Comparison of ENCODE assay signal across 18 cellular contexts in the genomic region with DNA sequence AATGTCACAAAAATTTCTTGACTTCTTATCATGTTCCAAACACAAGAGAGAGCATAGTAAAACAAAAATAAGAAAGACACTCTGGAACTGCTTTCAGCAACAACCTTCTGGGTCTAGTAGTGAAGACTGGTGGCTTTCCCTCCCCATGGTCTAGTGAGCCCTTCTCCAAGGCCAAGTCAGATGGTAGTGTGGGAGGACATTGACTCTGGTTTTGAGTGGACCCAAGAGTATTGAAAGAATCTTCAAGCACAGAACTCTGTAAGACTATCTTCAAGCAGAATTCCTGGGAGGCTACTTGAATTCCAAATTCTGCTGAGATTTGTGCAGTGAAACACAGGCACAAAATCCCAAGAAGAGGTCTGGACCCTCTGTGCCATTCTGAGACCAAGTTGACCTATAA. TPM values are rescaled to one million over a fixed set of nuclear protein-coding genes. Genes with fewer than 3 reads are reported as not detected.
A peak's percentile ranks its signal among the peaks of the same experiment; 100 is the strongest.
DNase-seq lines count a peak whose midpoint lies in the region; ATAC-seq and TF ChIP-seq lines count a peak whose summit lies in the region.
"Had no signal": no experiment of that assay in that cellular context is flagged by ENCODE, and none has a peak within 500 bp of the region (broad histone marks: within the 10 kb centered on the region; RNA-seq: fewer than 3 reads in every experiment).

No MANE protein-coding gene starts in this region.

- no peaks in the 10 kb centered on the region for H3K4me1 Mint-ChIP-seq in activated CD4-positive, alpha-beta T cell treated with anti-CD3 and anti-CD28 coated beads, Interleukin-2, amount 10 ng/mL, durations not matched to agents 24 days and 14 days

- peaks cover 43% of the 10 kb centered on the region for H3K27me3 Mint-ChIP-seq in activated CD4-positive, alpha-beta T cell treated with anti-CD3 and anti-CD28 coated beads, Interleukin-2, amount 10 ng/mL, durations not matched to agents 24 days and 14 days

- H3K4me1 ChIP-seq in ascending aorta = peaks cover 3 to 28% of the 10 kb centered on the region in 2 donors
- H3K4me1 ChIP-seq in thoracic aorta (ENCODE audit: control insufficient read depth in 1 of 2, low read depth in 2 of 2) = peaks cover 27 to 54% of the 10 kb centered on the region in 2 donors

- H3K36me3 Mint-ChIP-seq in activated CD4-positive, alpha-beta T cell treated with anti-CD3 and anti-CD28 coated beads, Interleukin-2, amount 10 ng/mL, durations not matched to agents 24 days and 14 days (ENCODE audit: low read depth) = no peaks in the 10 kb centered on the region
- H3K36me3 Mint-ChIP-seq: CD14-positive monocyte had no signal

- TF ChIP-seq CTCF in ascending aorta (IDR thresholded peaks at IDR 0.05) (no peak), thoracic aorta (IDR thresholded peaks at IDR 0.05) (no peak)

- H3K4me3 Mint-ChIP-seq in activated CD4-positive, alpha-beta T cell treated with anti-CD3 and anti-CD28 coated beads, Interleukin-2, amount 10 ng/mL, durations not matched to agents 24 days and 14 days = no peak overlapping the region
- H3K4me3 Mint-ChIP-seq: CD14-positive monocyte had no signal

- no peak overlapping the region for H3K27ac Mint-ChIP-seq in activated CD4-positive, alpha-beta T cell treated with anti-CD3 and anti-CD28 coated beads, Interleukin-2, amount 10 ng/mL, durations not matched to agents 24 days and 14 days
- H3K27ac Mint-ChIP-seq: CD14-positive monocyte had no signal

- no peak for ATAC-seq in thoracic aorta (ENCODE audit: insufficient number of reproducible peaks, low FRiP score, low read depth)
- ATAC-seq in HG03469 (IDR thresholded peaks at IDR 0.05; ENCODE audit: unreplicated experiment) = no peak

- H3K36me3 ChIP-seq in ascending aorta (no peaks in the 10 kb centered on the region), thoracic aorta (no peaks in the 10 kb centered on the region)

- no peaks in the 10 kb centered on the region for H3K9me3 ChIP-seq in ascending aorta
- no peaks in the 10 kb centered on the region for H3K9me3 ChIP-seq in thoracic aorta

- no peaks in the 10 kb centered on the region for H3K27me3 ChIP-seq in ascending aorta
- H3K27me3 ChIP-seq in thoracic aorta (replicated peaks; ENCODE audit: insufficient read depth) = no peaks in the 10 kb centered on the region

- peak overlapping the region; percentile 47 to 68 for H3K27ac ChIP-seq in ascending aorta
- H3K27ac ChIP-seq in thoracic aorta = peak overlapping the region; percentile 26 to 50
- H3K27ac ChIP-seq: 22Rv1 had no signal

- intact Hi-C loops in activated CD4-positive, alpha-beta T cell treated with anti-CD3 and anti-CD28 coated beads, Interleukin-2, amount 10 ng/mL, durations not matched to agents 24 days and 14 days (cut with micrococcal nuclease) = no loop called here
- intact Hi-C loops in ascending aorta (cut with DNase I) = no loop called here

- peak; percentile 40 for DNase-seq in activated CD4-positive, alpha-beta T cell treated with anti-CD3 and anti-CD28 coated beads, Interleukin-2, amount 10 ng/mL, durations not matched to agents 24 days and 14 days
- DNase-seq in activated CD4-positive, alpha-beta T cell treated with anti-CD3 and anti-CD28 coated beads, Interleukin-2, amount 50 U/mL, for 1 hour = no peak
- DNase-seq in ascending aorta (ENCODE audit: low spot score in 2 of 2) (no peak), fibroblast of peridontal ligament (ENCODE audit: extremely low read depth) (peak; percentile 13), thoracic aorta (ENCODE audit: low spot score) (no peak), 8988T (no peak), NCI-H82 (lab: John Stamatoyannopoulos, UW) (no peak)
- DNase-seq: DMS79 treated with DMSO at 0.1 percent for 48 hours, KBM-7, NCI-H1105 treated with DMSO at 0.1 percent for 48 hours, NCI-H1694, NCI-H748 treated with DMSO at 0.1 percent for 48 hours, SHP77 had no signal

- H3K4me3 ChIP-seq in ascending aorta (no peak overlapping the region), thoracic aorta (no peak overlapping the region)

- H3K9me3 Mint-ChIP-seq in activated CD4-positive, alpha-beta T cell treated with anti-CD3 and anti-CD28 coated beads, Interleukin-2, amount 10 ng/mL, durations not matched to agents 24 days and 14 days = no peaks in the 10 kb centered on the region
- H3K9me3 Mint-ChIP-seq: CD14-positive monocyte had no signal

RNA-seq across cellular contexts. Expression of a gene that starts 21.1 kb away (rescaled TPM):
- 0.09 TPM in 1 of 2 replicates, not detected in the other for total RNA-seq in activated CD4-positive, alpha-beta T cell treated with anti-CD3 and anti-CD28 coated beads, Interleukin-2, amount 10 ng/mL, durations not matched to agents 24 days and 14 days
- 90.3 TPM for total RNA-seq in ascending aorta
- total RNA-seq in thoracic aorta = 100 to 1,000 TPM; 253 to 313 TPM
- total RNA-seq: OCI-LY7 had no signal

RNA-seq across cellular contexts. Expression of a gene that starts 59.7 kb away (rescaled TPM):
- not detected in 2 replicates for total RNA-seq in activated CD4-positive, alpha-beta T cell treated with anti-CD3 and anti-CD28 coated beads, Interleukin-2, amount 10 ng/mL, durations not matched to agents 24 days and 14 days
- total RNA-seq in ascending aorta (1.9 TPM), thoracic aorta (10 to 100 TPM in 1 of 2 donors, not detected in 1; 20.7 TPM)
- total RNA-seq: H4, OCI-LY7 had no signal

Comparison
In these comparisons a context has a peak if more than half of its experiments do, and no peak if none do; other contexts are left out.
1. DNase-seq: peak in activated CD4-positive, alpha-beta T cell treated with anti-CD3 and anti-CD28 coated beads, Interleukin-2, amount 10 ng/mL, durations not matched to agents 24 days and 14 days (single experiment) and fibroblast of peridontal ligament (single experiment); none in activated CD4-positive, alpha-beta T cell treated with anti-CD3 and anti-CD28 coated beads, Interleukin-2, amount 50 U/mL, for 1 hour (single experiment), ascending aorta (0 of 2), thoracic aorta (single experiment), 8988T (single experiment) and NCI-H82 (single experiment).
2. RNA of a gene that starts 21.1 kb away (total RNA-seq): 253 to 313 TPM in thoracic aorta and 90.3 TPM in ascending aorta (single experiment); 0.09 TPM in activated CD4-positive, alpha-beta T cell treated with anti-CD3 and anti-CD28 coated beads, Interleukin-2, amount 10 ng/mL, durations not matched to agents 24 days and 14 days; every median in the first group is over 10 times any median in the second.